In genomic region chr21:26444646-26445045, GRCh38 we compare ENCODE assay signal across 19 cellular contexts.
"Had no signal": no experiment of that assay in that cellular context is flagged by ENCODE, and none has a peak within 500 bp of the region (broad histone marks: within the 10 kb centered on the region; RNA-seq: fewer than 3 reads in every experiment).

No MANE protein-coding gene starts in this region.

- H3K36me3 ChIP-seq: MG63 had no signal

- DNase-seq: KBM-7, MG63, NCI-H1092, NCI-H1105 treated with DMSO at 0.1 percent for 48 hours, NCI-H1417 treated with DMSO at 0.1 percent for 48 hours, NCI-H146, NCI-H1694 treated with DMSO at 0.1 percent for 48 hours, NCI-H1930, NCI-H2081, NCI-H2107, NCI-H2227 treated with DMSO at 0.1 percent for 48 hours, NCI-H510A, NCI-H524 treated with DMSO at 0.1 percent for 48 hours, NCI-H69, NCI-H774, Right ventricle myocardium superior, RPMI8226, SIG-M5, SK-N-SH had no signal

- H3K4me3 ChIP-seq: MG63 had no signal

- H3K9ac ChIP-seq: SK-N-SH had no signal

- H3K27me3 ChIP-seq: MG63 had no signal

- H3K4me2 ChIP-seq: SK-N-SH had no signal

- H3K9me3 ChIP-seq: MG63, SK-N-SH had no signal

- H3K9me2 ChIP-seq: SK-N-SH had no signal
